19 cellular contexts compared by ENCODE assay signal in the genomic region with DNA sequence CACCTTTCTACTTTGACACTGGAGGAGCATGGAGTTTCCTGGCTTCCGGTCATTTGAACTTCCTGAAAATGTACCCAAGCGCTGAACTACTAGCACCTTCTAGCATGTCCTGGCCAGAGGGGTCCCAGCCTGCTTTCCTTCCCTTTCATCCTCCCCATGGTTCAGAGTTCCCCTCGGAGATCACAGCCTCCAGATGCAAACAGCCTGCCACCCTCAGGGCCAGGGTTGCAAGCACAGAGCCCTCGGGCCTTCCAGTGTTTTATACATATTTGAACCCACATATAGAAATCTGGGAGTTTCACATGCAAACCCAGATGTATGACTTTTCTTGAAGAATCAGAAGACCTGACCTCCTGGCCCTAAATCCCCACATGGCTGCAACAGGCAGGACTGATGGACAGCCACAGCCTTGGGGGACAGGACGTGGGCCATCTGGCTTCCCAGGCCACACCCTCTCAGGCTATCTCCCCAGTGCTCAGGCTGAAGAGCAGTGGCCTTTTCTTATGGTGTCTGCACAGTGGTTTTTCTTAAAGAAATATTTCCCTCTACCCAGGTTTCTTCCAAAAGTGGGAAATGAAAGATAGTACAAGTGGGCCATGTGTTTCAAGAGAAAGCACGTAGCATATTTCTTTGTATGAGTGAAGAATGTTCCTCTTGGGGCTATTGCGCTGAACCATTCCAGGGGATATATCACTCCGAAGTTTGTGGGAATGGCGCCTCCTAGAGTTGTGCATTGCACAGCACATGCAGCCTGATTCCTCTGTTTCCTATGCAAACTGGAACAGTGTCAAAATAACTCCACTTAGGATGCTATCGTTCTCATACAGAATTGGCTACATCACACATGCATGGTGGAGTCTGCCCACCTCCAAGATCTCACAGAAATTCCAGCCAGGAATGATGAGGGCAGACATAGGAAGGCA.
DNase-seq lines count a peak whose midpoint lies in the region; ATAC-seq and TF ChIP-seq lines count a peak whose summit lies in the region.
"Had no signal": no experiment of that assay in that cellular context is flagged by ENCODE, and none has a peak within 500 bp of the region (broad histone marks: within the 10 kb centered on the region; RNA-seq: fewer than 3 reads in every experiment).

No MANE protein-coding gene starts in this region.

- H3K27ac Mint-ChIP-seq in glutamatergic neuron (ENCODE audit: unreplicated experiment), result peak overlapping the region; percentile 84
- no peak overlapping the region for H3K27ac Mint-ChIP-seq in type B pancreatic cell
- H3K27ac Mint-ChIP-seq: activated CD4-positive, alpha-beta T cell treated with anti-CD3 and anti-CD28 coated beads, Interleukin-2, amount 10 ng/mL, durations not matched to agents 7 days and 5 days; activated naive CD8-positive, alpha-beta T cell treated with anti-CD3 and anti-CD28 coated beads for 36 hours; B cell; memory B cell had no signal

- CTCF ChIA-PET in GM10248 (lab: Yijun Ruan, JAX), result interaction anchor here (1.4 kb wide), 1 partner anchor 12 kb away, joined by 3 read pairs; no protein-coding TSS in a partner anchor

- peaks cover 0 to 10% (median 0%) of the 10 kb centered on the region in 12 donors for H3K4me1 ChIP-seq in heart left ventricle

- intact Hi-C loops in heart left ventricle (cut with DNase I) (no loop called here), cardiac septum (cut with DNase I) (no loop called here)

- H3K4me3 Mint-ChIP-seq in glutamatergic neuron (ENCODE audit: unreplicated experiment), result peak overlapping the region; percentile 50
- H3K4me3 Mint-ChIP-seq in type B pancreatic cell, result no peak overlapping the region
- H3K4me3 Mint-ChIP-seq: activated CD4-positive, alpha-beta T cell treated with anti-CD3 and anti-CD28 coated beads, Interleukin-2, amount 10 ng/mL, durations not matched to agents 7 days and 5 days; activated naive CD8-positive, alpha-beta T cell treated with anti-CD3 and anti-CD28 coated beads for 36 hours; B cell; memory B cell; neural progenitor cell had no signal

- POLR2A ChIA-PET in GM10248 (lab: Yijun Ruan, JAX), result no interaction called here

- ATAC-seq in heart left ventricle, result peak in 1 of 4 donors; percentile 47
- ATAC-seq: right cardiac atrium, Right ventricle myocardium inferior had no signal

- peaks cover 4% of the 10 kb centered on the region for H3K9me3 Mint-ChIP-seq in glutamatergic neuron (ENCODE audit: unreplicated experiment)
- H3K9me3 Mint-ChIP-seq in type B pancreatic cell, result no peaks in the 10 kb centered on the region
- H3K9me3 Mint-ChIP-seq: activated CD4-positive, alpha-beta T cell treated with anti-CD3 and anti-CD28 coated beads, Interleukin-2, amount 10 ng/mL, durations not matched to agents 7 days and 5 days; activated naive CD8-positive, alpha-beta T cell treated with anti-CD3 and anti-CD28 coated beads for 36 hours; memory B cell had no signal

- H3K4me3 ChIP-seq in heart left ventricle, result no peak overlapping the region
- H3K4me3 ChIP-seq: HAP-1, neural progenitor cell had no signal

- peak in 3 of 5 donors; percentile 30 to 62 (median 33) for DNase-seq in heart left ventricle
- no peak for DNase-seq in cardiac septum (ENCODE audit: low spot score)
- peak; percentile 77 for DNase-seq in RPMI7951 (ENCODE audit: low read depth)
- peak; percentile 22 for DNase-seq in glutamatergic neuron
- DNase-seq in type B pancreatic cell (ENCODE audit: extremely low spot score, unreplicated experiment), result no peak
- DNase-seq in GM10248 (ENCODE audit: extremely low spot score), result no peak
- no peak for DNase-seq in NCI-H1436 treated with DMSO at 0.1 percent for 48 hours (lab: John Stamatoyannopoulos, UW)
- DNase-seq in EL, result no peak
- DNase-seq: activated naive CD8-positive, alpha-beta T cell treated with anti-CD3 and anti-CD28 coated beads for 36 hours; caudate nucleus; effector CD8-positive, alpha-beta T cell; NCI-H1048 had no signal

- peaks cover 31% of the 10 kb centered on the region for H3K4me1 Mint-ChIP-seq in glutamatergic neuron (ENCODE audit: low read depth, unreplicated experiment)
- H3K4me1 Mint-ChIP-seq in type B pancreatic cell (ENCODE audit: unreplicated experiment), result peaks cover 62% of the 10 kb centered on the region
- H3K4me1 Mint-ChIP-seq: activated CD4-positive, alpha-beta T cell treated with anti-CD3 and anti-CD28 coated beads, Interleukin-2, amount 10 ng/mL, durations not matched to agents 7 days and 5 days; activated naive CD8-positive, alpha-beta T cell treated with anti-CD3 and anti-CD28 coated beads for 36 hours; B cell; memory B cell had no signal

- no peaks in the 10 kb centered on the region for H3K9me3 ChIP-seq in heart left ventricle
- H3K9me3 ChIP-seq: HAP-1 had no signal

- TF ChIP-seq POLR2A in heart left ventricle (IDR thresholded peaks at IDR 0.05), result no peak

- H3K36me3 ChIP-seq in heart left ventricle, result no peaks in the 10 kb centered on the region
- H3K36me3 ChIP-seq: HAP-1, neural progenitor cell had no signal

- H3K27me3 ChIP-seq in heart left ventricle, result peaks cover 0 to 6% (median 0%) of the 10 kb centered on the region in 9 donors

- TF ChIP-seq CTCF in heart left ventricle (IDR thresholded peaks at IDR 0.05) (peak in 1 of 12 donors; percentile 9), glutamatergic neuron (IDR thresholded peaks at IDR 0.05; ENCODE audit: partially characterized antibody, unreplicated experiment) (no peak), type B pancreatic cell (conservative IDR thresholded peaks at IDR 0.05) (peak; percentile 64), GM10248 (IDR thresholded peaks at IDR 0.05; ENCODE audit: control extremely low read depth, extremely low read depth, low read depth, missing control alignments) (no peak)

- no peak overlapping the region for H3K27ac ChIP-seq in heart left ventricle
- H3K27ac ChIP-seq: neural progenitor cell had no signal

- 70 to 82% (median 71%) methylated on average over 10 of the region's 10 CpGs for WGBS in heart left ventricle, 4 donors

- peaks cover 5% of the 10 kb centered on the region for H3K36me3 Mint-ChIP-seq in glutamatergic neuron (ENCODE audit: unreplicated experiment)
- no peaks in the 10 kb centered on the region for H3K36me3 Mint-ChIP-seq in type B pancreatic cell
- H3K36me3 Mint-ChIP-seq: activated naive CD8-positive, alpha-beta T cell treated with anti-CD3 and anti-CD28 coated beads for 36 hours; memory B cell; neural progenitor cell had no signal

- H3K27me3 Mint-ChIP-seq in glutamatergic neuron (ENCODE audit: unreplicated experiment) (peaks cover 7% of the 10 kb centered on the region), type B pancreatic cell (peaks cover 8% of the 10 kb centered on the region)
- H3K27me3 Mint-ChIP-seq: activated CD4-positive, alpha-beta T cell treated with anti-CD3 and anti-CD28 coated beads, Interleukin-2, amount 10 ng/mL, durations not matched to agents 7 days and 5 days; memory B cell had no signal

Comparison
In these comparisons a context has a peak if more than half of its experiments do, and no peak if none do; other contexts are left out.
1. DNase-seq: peak in heart left ventricle (3 of 5), RPMI7951 (single experiment) and glutamatergic neuron (single experiment); none in cardiac septum (single experiment), type B pancreatic cell (single experiment), GM10248 (single experiment), NCI-H1436 treated with DMSO at 0.1 percent for 48 hours (single experiment) and EL (single experiment).